22 cellular contexts compared by ENCODE assay signal in genomic region chr9:135410831-135411473, GRCh38.
A peak's percentile ranks its signal among the peaks of the same experiment; 100 is the strongest.
DNase-seq lines count a peak whose midpoint lies in the region; ATAC-seq lines count a peak whose summit lies in the region.
"Had no signal": no experiment of that assay in that cellular context is flagged by ENCODE, and none has a peak within 500 bp of the region (broad histone marks: within the 10 kb centered on the region; RNA-seq: fewer than 3 reads in every experiment).

No MANE protein-coding gene starts in this region.

- H3K4me1 Mint-ChIP-seq in activated naive CD4-positive, alpha-beta T cell treated with anti-CD3 and anti-CD28 coated beads, Interleukin-2, amount 10 ng/mL, durations not matched to agents 7 days and 5 days: no peaks in the 10 kb centered on the region
- H3K4me1 Mint-ChIP-seq: activated CD4-positive, alpha-beta memory T cell treated with anti-CD3 and anti-CD28 coated beads, Interleukin-2, amount 10 ng/mL, durations not matched to agents 7 days and 5 days; activated naive CD4-positive, alpha-beta T cell treated with anti-CD3 and anti-CD28 coated beads, Interleukin-2, amount 50 U/mL, for 24 hours; activated T-helper 17 cell treated with anti-CD3 and anti-CD28 coated beads, Interleukin-2, amount 50 U/mL, for 72 hours; brain; stimulated activated memory B cell treated with anti-CD40 and anti-IgM and Interleukin-4, amounts not matched to agents 10 μg/mL and 1 μg/mL and 100 μg/mL, for 72 hours had no signal

- no peak overlapping the region for H3K4me3 Mint-ChIP-seq in activated naive CD4-positive, alpha-beta T cell treated with anti-CD3 and anti-CD28 coated beads, Interleukin-2, amount 10 ng/mL, durations not matched to agents 7 days and 5 days
- H3K4me3 Mint-ChIP-seq: activated CD4-positive, alpha-beta memory T cell treated with anti-CD3 and anti-CD28 coated beads, Interleukin-2, amount 10 ng/mL, durations not matched to agents 7 days and 5 days; activated naive CD4-positive, alpha-beta T cell treated with anti-CD3 and anti-CD28 coated beads, Interleukin-2, amount 50 U/mL, for 24 hours; activated T-helper 17 cell treated with anti-CD3 and anti-CD28 coated beads, Interleukin-2, amount 50 U/mL, for 72 hours; brain; CD4-positive, alpha-beta T cell; natural killer cell treated with Interleukin-12 subunit alpha and Interleukin-12 subunit beta and Interleukin-15 and Interleukin-18, amount 100 ng/mL, for 72 hours; stimulated activated memory B cell treated with anti-CD40 and anti-IgM and Interleukin-4, amounts not matched to agents 10 μg/mL and 1 μg/mL and 100 μg/mL, for 72 hours had no signal

- no peaks in the 10 kb centered on the region for H3K9me3 Mint-ChIP-seq in activated naive CD4-positive, alpha-beta T cell treated with anti-CD3 and anti-CD28 coated beads, Interleukin-2, amount 10 ng/mL, durations not matched to agents 7 days and 5 days
- H3K9me3 Mint-ChIP-seq: activated CD4-positive, alpha-beta memory T cell treated with anti-CD3 and anti-CD28 coated beads, Interleukin-2, amount 10 ng/mL, durations not matched to agents 7 days and 5 days; activated naive CD4-positive, alpha-beta T cell treated with anti-CD3 and anti-CD28 coated beads, Interleukin-2, amount 50 U/mL, for 24 hours; activated T-helper 17 cell treated with anti-CD3 and anti-CD28 coated beads, Interleukin-2, amount 50 U/mL, for 72 hours; CD4-positive, alpha-beta T cell; natural killer cell treated with Interleukin-12 subunit alpha and Interleukin-12 subunit beta and Interleukin-15 and Interleukin-18, amount 100 ng/mL, for 72 hours; stimulated activated memory B cell treated with anti-CD40 and anti-IgM and Interleukin-4, amounts not matched to agents 10 μg/mL and 1 μg/mL and 100 μg/mL, for 72 hours had no signal

- peak; percentile 7 for DNase-seq in activated naive CD4-positive, alpha-beta T cell treated with anti-CD3 and anti-CD28 coated beads, Interleukin-2, amount 10 ng/mL, durations not matched to agents 7 days and 5 days
- no peak for DNase-seq in activated naive CD4-positive, alpha-beta T cell treated with Interleukin-2 at 50 U/mL for 16 hours
- DNase-seq in RPMI7951 (ENCODE audit: low read depth) (peak; percentile 8), islet precursor cell (peak; percentile 38), COLO668 (lab: John Stamatoyannopoulos, UW; ENCODE audit: unreplicated experiment) (no peak), NCI-H1417 treated with DMSO at 0.1 percent for 48 hours (lab: John Stamatoyannopoulos, UW) (no peak)
- DNase-seq: activated CD4-positive, alpha-beta memory T cell treated with anti-CD3 and anti-CD28 coated beads, Interleukin-2, amount 10 ng/mL, durations not matched to agents 7 days and 5 days; AML-193; amniotic stem cell; CD4-positive, alpha-beta T cell; Kasumi-1; left cardiac atrium; mammary epithelial cell had no signal

- H3K36me3 Mint-ChIP-seq in activated naive CD4-positive, alpha-beta T cell treated with anti-CD3 and anti-CD28 coated beads, Interleukin-2, amount 10 ng/mL, durations not matched to agents 7 days and 5 days: no peaks in the 10 kb centered on the region
- H3K36me3 Mint-ChIP-seq: activated naive CD4-positive, alpha-beta T cell treated with anti-CD3 and anti-CD28 coated beads, Interleukin-2, amount 50 U/mL, for 24 hours; brain; natural killer cell treated with Interleukin-12 subunit alpha and Interleukin-12 subunit beta and Interleukin-15 and Interleukin-18, amount 100 ng/mL, for 72 hours; stimulated activated memory B cell treated with anti-CD40 and anti-IgM and Interleukin-4, amounts not matched to agents 10 μg/mL and 1 μg/mL and 100 μg/mL, for 72 hours had no signal

- no peak overlapping the region for H3K27ac Mint-ChIP-seq in activated naive CD4-positive, alpha-beta T cell treated with anti-CD3 and anti-CD28 coated beads, Interleukin-2, amount 10 ng/mL, durations not matched to agents 7 days and 5 days
- H3K27ac Mint-ChIP-seq: activated CD4-positive, alpha-beta memory T cell treated with anti-CD3 and anti-CD28 coated beads, Interleukin-2, amount 10 ng/mL, durations not matched to agents 7 days and 5 days; activated naive CD4-positive, alpha-beta T cell treated with anti-CD3 and anti-CD28 coated beads, Interleukin-2, amount 50 U/mL, for 24 hours; activated T-helper 17 cell treated with anti-CD3 and anti-CD28 coated beads, Interleukin-2, amount 50 U/mL, for 72 hours; brain; CD4-positive, alpha-beta T cell; natural killer cell treated with Interleukin-12 subunit alpha and Interleukin-12 subunit beta and Interleukin-15 and Interleukin-18, amount 100 ng/mL, for 72 hours; stimulated activated memory B cell treated with anti-CD40 and anti-IgM and Interleukin-4, amounts not matched to agents 10 μg/mL and 1 μg/mL and 100 μg/mL, for 72 hours had no signal

- H3K27me3 Mint-ChIP-seq in activated naive CD4-positive, alpha-beta T cell treated with anti-CD3 and anti-CD28 coated beads, Interleukin-2, amount 10 ng/mL, durations not matched to agents 7 days and 5 days: peaks cover 12% of the 10 kb centered on the region
- H3K27me3 Mint-ChIP-seq: activated naive CD4-positive, alpha-beta T cell treated with anti-CD3 and anti-CD28 coated beads, Interleukin-2, amount 50 U/mL, for 24 hours had no signal

- ATAC-seq in GM18907 (IDR thresholded peaks at IDR 0.05; ENCODE audit: unreplicated experiment) (no peak), HG03469 (IDR thresholded peaks at IDR 0.05; ENCODE audit: unreplicated experiment) (no peak)
- ATAC-seq: activated CD4-positive, CD25-positive, alpha-beta regulatory T cell treated with anti-CD3 and anti-CD28 coated beads, Interleukin-2, amount 50 U/mL, for 24 hours; activated T-helper 17 cell treated with anti-CD3 and anti-CD28 coated beads, Interleukin-2, amount 50 U/mL, for 72 hours; gastroesophageal sphincter; left cardiac atrium; natural killer cell treated with Interleukin-12 subunit alpha and Interleukin-12 subunit beta and Interleukin-15 and Interleukin-18, amount 100 ng/mL, for 72 hours; stimulated activated memory B cell treated with anti-CD40 and anti-IgM and Interleukin-4, amounts not matched to agents 10 μg/mL and 1 μg/mL and 100 μg/mL, for 72 hours had no signal

- CTCF ChIA-PET in activated naive CD4-positive, alpha-beta T cell treated with anti-CD3 and anti-CD28 coated beads, Interleukin-2, amount 10 ng/mL, durations not matched to agents 7 days and 5 days (lab: Charles Lee): no interaction called here

Comparison
In these comparisons a context has a peak if more than half of its experiments do, and no peak if none do; other contexts are left out.
1. DNase-seq: peak in activated naive CD4-positive, alpha-beta T cell treated with anti-CD3 and anti-CD28 coated beads, Interleukin-2, amount 10 ng/mL, durations not matched to agents 7 days and 5 days (single experiment), RPMI7951 (single experiment) and islet precursor cell (single experiment); none in activated naive CD4-positive, alpha-beta T cell treated with Interleukin-2 at 50 U/mL for 16 hours (single experiment), COLO668 (single experiment) and NCI-H1417 treated with DMSO at 0.1 percent for 48 hours (single experiment).